ENCODE assay signal across 1 cellular context in the genomic region with DNA sequence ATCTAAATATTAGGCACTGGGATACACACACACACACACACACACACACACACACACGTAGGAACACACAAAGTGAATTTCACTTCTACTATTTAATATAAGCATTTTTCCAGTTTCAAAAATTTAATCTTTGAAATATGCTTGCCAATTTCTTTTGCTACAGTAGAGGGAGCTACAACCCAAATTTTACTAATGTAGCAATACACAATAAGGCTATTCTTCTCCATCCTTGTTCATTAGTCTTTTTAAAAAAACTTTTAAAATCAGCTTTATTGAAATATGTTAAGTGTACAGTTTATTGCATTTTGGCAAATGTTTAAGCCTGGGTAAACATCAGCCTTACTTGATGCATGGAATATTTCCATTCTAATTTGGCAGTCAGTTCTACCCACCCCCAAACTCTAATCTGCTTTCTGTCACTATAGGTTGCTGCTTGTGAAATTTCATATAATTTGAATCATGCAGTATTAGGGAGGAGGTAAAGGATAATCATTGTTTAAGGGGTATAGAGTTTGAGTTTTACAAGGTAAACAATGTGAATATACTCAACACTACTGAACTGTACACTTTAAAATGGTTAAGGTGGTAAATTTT.
TF ChIP-seq lines count a peak whose summit lies in the region.

No MANE protein-coding gene starts in this region.

TF ChIP-seq in GM23338, 12 proteins besides CTCF, POLR2A, EP300 and RAD21 (continued from another document):
- TF ChIP-seq ZNF462 (CRISPR knock-in tag; IDR thresholded peaks at IDR 0.05) (no peak), ZNF114 (CRISPR knock-in tag; IDR thresholded peaks at IDR 0.05) (no peak), CREB1 (CRISPR knock-in tag; IDR thresholded peaks at IDR 0.05; ENCODE audit: low read depth) (no peak), EZH2 (IDR thresholded peaks at IDR 0.05; ENCODE audit: low read depth, unreplicated experiment) (no peak)
